2 cellular contexts compared by ENCODE assay signal in genomic region chr17:74555427-74555826, GRCh38.
A peak's percentile ranks its signal among the peaks of the same experiment; 100 is the strongest.
TF ChIP-seq lines count a peak whose summit lies in the region.

No MANE protein-coding gene starts in this region.

TF ChIP-seq in IMR-90, 13 proteins besides CTCF, POLR2A, EP300 and RAD21:
- TF ChIP-seq MAFK (IDR thresholded peaks at IDR 0.05; ENCODE audit: low read depth, low read length): peak; percentile 64
- no peak for TF ChIP-seq RFX5 (IDR thresholded peaks at IDR 0.05; ENCODE audit: low read depth, low read length)
TF ChIP-seq in IMR-90: peak in this region for 1.

TF ChIP-seq in K562, 482 proteins besides CTCF, POLR2A, EP300 and RAD21:
- TF ChIP-seq KHSRP (IDR thresholded peaks at IDR 0.05) (no peak), C11orf30 (IDR thresholded peaks at IDR 0.05; ENCODE audit: low read depth) (peak; percentile 67), ZNF316 (IDR thresholded peaks at IDR 0.05) (peak; percentile 74), ZNF695 (CRISPR knock-in tag; IDR thresholded peaks at IDR 0.05) (no peak), EGR1 (conservative IDR thresholded peaks at IDR 0.05) (0 out of 2 replicates have a peak, but pooled peaks have one; percentile 13), MAFK (IDR thresholded peaks at IDR 0.05; ENCODE audit: low read length) (peak; percentile 30; the same call in 1 of the 2 replicates), MAFG (tag; conservative IDR thresholded peaks at IDR 0.05) (peak; percentile 50)
